Comparison of ENCODE assay signal across 15 cellular contexts in genomic region chr2:29606105-29606871, GRCh38.
DNase-seq lines count a peak whose midpoint lies in the region; ATAC-seq and TF ChIP-seq lines count a peak whose summit lies in the region.
"Had no signal": no experiment of that assay in that cellular context is flagged by ENCODE, and none has a peak within 500 bp of the region (broad histone marks: within the 10 kb centered on the region; RNA-seq: fewer than 3 reads in every experiment).

No MANE protein-coding gene starts in this region.

- in situ Hi-C loops in ACHN (cut with HindIII; ENCODE audit: low pct_ligation_motif_present, low pct_unique_long_range_greater_than_20kb, low sequenced_read_pairs): no loop called here

- no peaks in the 10 kb centered on the region for H3K4me1 Mint-ChIP-seq in nephron progenitor cell

- H3K4me3 ChIP-seq in ascending aorta (no peak overlapping the region), tibial nerve (no peak overlapping the region), uterus (no peak overlapping the region)
- H3K4me3 ChIP-seq: tibial artery had no signal

- DNase-seq in ACHN (peak; percentile 80), HS-27A (ENCODE audit: low read depth) (peak; percentile 85), ascending aorta (ENCODE audit: low spot score in 2 of 2) (no peak), hepatic stellate cell (ENCODE audit: low spot score) (peak; percentile 81), tibial nerve (ENCODE audit: low spot score in 2 of 2) (no peak), uterus (no peak), nephron progenitor cell (no peak)
- DNase-seq: activated gamma-delta T cell treated with Interleukin-2 at 50 U/mL for 16 hours; C1 segment of cervical spinal cord; effector CD4-positive, alpha-beta T cell; occipital lobe; stimulated activated CD4-positive, alpha-beta T cell treated with anti-CD3 and anti-CD28 coated beads, Interleukin-4, amount 100 ng/mL, for 4 hours; tibial artery had no signal

- no peak overlapping the region for H3K27ac Mint-ChIP-seq in nephron progenitor cell
- H3K27ac Mint-ChIP-seq: activated CD4-positive, alpha-beta T cell treated with anti-CD3 and anti-CD28 coated beads for 36 hours had no signal

- intact Hi-C loops in ascending aorta (cut with DNase I): no loop called here
- intact Hi-C loops in uterus (cut with DNase I; ENCODE audit: low total_unique reads): no loop called here

- H3K27me3 ChIP-seq in ascending aorta (no peaks in the 10 kb centered on the region), tibial nerve (no peaks in the 10 kb centered on the region), uterus (no peaks in the 10 kb centered on the region)
- H3K27me3 ChIP-seq: tibial artery had no signal

- H3K27ac ChIP-seq in ascending aorta: peak overlapping the region; percentile 64 to 70
- no peak overlapping the region for H3K27ac ChIP-seq in tibial nerve
- H3K27ac ChIP-seq in uterus: no peak overlapping the region
- H3K27ac ChIP-seq: tibial artery had no signal

- H3K36me3 Mint-ChIP-seq in nephron progenitor cell (ENCODE audit: low read depth): no peaks in the 10 kb centered on the region

- H3K36me3 ChIP-seq in ascending aorta (no peaks in the 10 kb centered on the region), tibial nerve (no peaks in the 10 kb centered on the region), uterus (no peaks in the 10 kb centered on the region)
- H3K36me3 ChIP-seq: tibial artery had no signal

- H3K4me1 ChIP-seq in ascending aorta (peaks cover 0 to 8% of the 10 kb centered on the region in 2 donors), tibial nerve (no peaks in the 10 kb centered on the region), uterus (no peaks in the 10 kb centered on the region)

- no peak overlapping the region for H3K4me3 Mint-ChIP-seq in nephron progenitor cell
- H3K4me3 Mint-ChIP-seq: activated CD4-positive, alpha-beta T cell treated with anti-CD3 and anti-CD28 coated beads for 36 hours had no signal

- no peak for TF ChIP-seq POLR2A in tibial nerve (IDR thresholded peaks at IDR 0.05)
- TF ChIP-seq POLR2A in uterus (IDR thresholded peaks at IDR 0.05): no peak

- H3K9me3 Mint-ChIP-seq in nephron progenitor cell: no peaks in the 10 kb centered on the region

- TF ChIP-seq CTCF in ascending aorta (IDR thresholded peaks at IDR 0.05) (no peak), tibial nerve (IDR thresholded peaks at IDR 0.05) (no peak), uterus (IDR thresholded peaks at IDR 0.05) (no peak), nephron progenitor cell (IDR thresholded peaks at IDR 0.05) (no peak)

- TF ChIP-seq EP300 in tibial nerve (IDR thresholded peaks at IDR 0.05): no peak

- no peak for ATAC-seq in GM19328 (IDR thresholded peaks at IDR 0.05; ENCODE audit: unreplicated experiment)

- H3K9me3 ChIP-seq in ascending aorta (no peaks in the 10 kb centered on the region), tibial nerve (no peaks in the 10 kb centered on the region), uterus (no peaks in the 10 kb centered on the region)
- H3K9me3 ChIP-seq: tibial artery had no signal

- WGBS in tibial nerve, 2 donors: 76 to 93% methylated on average over 1 of the region's 1 CpG

- peaks cover 3% of the 10 kb centered on the region for H3K27me3 Mint-ChIP-seq in nephron progenitor cell (ENCODE audit: low read depth, poor library complexity)

Comparison
In these comparisons a context has a peak if more than half of its experiments do, and no peak if none do; other contexts are left out.
1. DNase-seq: peak in ACHN (single experiment), HS-27A (single experiment) and hepatic stellate cell (single experiment); none in ascending aorta (0 of 2), tibial nerve (0 of 2), uterus (0 of 2) and nephron progenitor cell (single experiment).
2. H3K27ac ChIP-seq: peak in ascending aorta (2 of 2); none in tibial nerve (0 of 4) and uterus (0 of 2).